ENCODE assay signal across 8 cellular contexts in genomic region chr5:127030259-127031146, GRCh38. TPM values are rescaled to one million over a fixed set of nuclear protein-coding genes. Genes with fewer than 3 reads are reported as not detected.
DNase-seq lines count a peak whose midpoint lies in the region; ATAC-seq and TF ChIP-seq lines count a peak whose summit lies in the region.

Gene MARCHF3 (minus strand): TSS chr5:127030558. CDS start chr5:126918171, 112,387 bp downstream.

- H3K9ac ChIP-seq in SU-DHL-6 (ENCODE audit: low read length) (peak within 1 kb of the TSS; percentile 69), adipocyte (ENCODE audit: low read length) (peak within 1 kb of the TSS; percentile 87), parathyroid adenoma (no peak within 1 kb of the TSS)

- TF ChIP-seq CTCF in GM12874 (IDR thresholded peaks at IDR 0.05; ENCODE audit: insufficient read depth, low read depth, low read length) (peak; percentile 21; the same call in 1 of the 2 replicates), SU-DHL-6 (IDR thresholded peaks at IDR 0.05; ENCODE audit: insufficient read depth, low read length, poor library complexity, severe bottlenecking) (peak; percentile 11), cardiac muscle cell (IDR thresholded peaks at IDR 0.05; ENCODE audit: low read depth, low read length) (peak; percentile 29), parathyroid adenoma (IDR thresholded peaks at IDR 0.05) (peak; percentile 23), tibial artery (IDR thresholded peaks at IDR 0.05) (peak; percentile 12 to 28)

- H3K27ac ChIP-seq in SU-DHL-6 (ENCODE audit: low read depth, low read length) (peak within 1 kb of the TSS; percentile 54), cardiac muscle cell (peak within 1 kb of the TSS; percentile 70), parathyroid adenoma (peak within 1 kb of the TSS; percentile 63), tibial artery (peak within 1 kb of the TSS; percentile 87 to 90)

- DNase-seq in NCI-H1105 treated with DMSO at 0.1 percent for 48 hours (lab: John Stamatoyannopoulos, UW) (peak; percentile 76), adipocyte (ENCODE audit: low read depth) (peak; percentile 98), cardiac muscle cell (ENCODE audit: low read depth in 1 of 2, low spot score in 1 of 2) (peak; percentile 97 to 98), tibial artery (peak; percentile 93 to 98)

- H3K9me2 ChIP-seq in SU-DHL-6 (replicated peaks; ENCODE audit: insufficient read depth, low read length), result no peaks in the 10 kb centered on the region

- peak within 1 kb of the TSS; percentile 68 for H3K4me3 ChIP-seq in SU-DHL-6 (ENCODE audit: insufficient read depth, low read length, poor library complexity, severe bottlenecking)
- peak within 1 kb of the TSS; percentile 91 for H3K4me3 ChIP-seq in adipocyte (ENCODE audit: low read length)
- peak within 1 kb of the TSS; percentile 65 for H3K4me3 ChIP-seq in cardiac muscle cell
- peak within 1 kb of the TSS; percentile 64 for H3K4me3 ChIP-seq in parathyroid adenoma (ENCODE audit: low read depth, low read length)
- H3K4me3 ChIP-seq in tibial artery, result peak within 1 kb of the TSS; percentile 71 to 83

- H3K36me3 ChIP-seq in SU-DHL-6 (ENCODE audit: low read length) (no peaks in the 10 kb centered on the region), adipocyte (ENCODE audit: control insufficient read depth, insufficient read depth, low read length, severe bottlenecking) (no peaks in the 10 kb centered on the region), cardiac muscle cell (no peaks in the 10 kb centered on the region), parathyroid adenoma (ENCODE audit: control insufficient read depth, insufficient read depth, low read length) (no peaks in the 10 kb centered on the region), tibial artery (no peaks in the 10 kb centered on the region)

- no peaks in the 10 kb centered on the region for H3K27me3 ChIP-seq in SU-DHL-6 (ENCODE audit: low read length)
- peaks cover 7% of the 10 kb centered on the region for H3K27me3 ChIP-seq in adipocyte (replicated peaks; ENCODE audit: control insufficient read depth, insufficient read depth, low read length)
- H3K27me3 ChIP-seq in cardiac muscle cell, result peaks cover 18% of the 10 kb centered on the region
- H3K27me3 ChIP-seq in parathyroid adenoma (ENCODE audit: control insufficient read depth, insufficient read depth, low read length), result no peaks in the 10 kb centered on the region
- H3K27me3 ChIP-seq in tibial artery, result no peaks in the 10 kb centered on the region

- peak; percentile 94 for ATAC-seq in HG02678 (IDR thresholded peaks at IDR 0.05; ENCODE audit: unreplicated experiment)

- H3K9me3 ChIP-seq in SU-DHL-6 (ENCODE audit: insufficient read depth, low read length), result no peaks in the 10 kb centered on the region
- H3K9me3 ChIP-seq in adipocyte (ENCODE audit: control insufficient read depth, low read length), result no peaks in the 10 kb centered on the region
- H3K9me3 ChIP-seq in cardiac muscle cell (ENCODE audit: low read depth), result no peaks in the 10 kb centered on the region
- no peaks in the 10 kb centered on the region for H3K9me3 ChIP-seq in parathyroid adenoma (ENCODE audit: control insufficient read depth, low read length)
- H3K9me3 ChIP-seq in tibial artery, result no peaks in the 10 kb centered on the region

- peak within 1 kb of the TSS; percentile 74 for H3K4me2 ChIP-seq in SU-DHL-6 (ENCODE audit: low read depth, low read length, poor library complexity, severe bottlenecking)
- H3K4me2 ChIP-seq in parathyroid adenoma (ENCODE audit: low read length), result peak within 1 kb of the TSS; percentile 88

- no peaks in the 10 kb centered on the region for H3K79me2 ChIP-seq in SU-DHL-6 (ENCODE audit: insufficient read depth, low read length)
- no peaks in the 10 kb centered on the region for H3K79me2 ChIP-seq in parathyroid adenoma

- intact Hi-C loops in tibial artery (cut with DNase I; ENCODE audit: low total_unique reads), result loop anchor here (10.0 kb wide), 1 partner anchor 256 kb away; the partner anchor contains the start of gene LMNB1

- no peaks in the 10 kb centered on the region for H3F3A ChIP-seq in SU-DHL-6 (ENCODE audit: insufficient read depth)

- H2AFZ ChIP-seq in SU-DHL-6 (ENCODE audit: low read depth, low read length, severe bottlenecking) (peak within 1 kb of the TSS; percentile 93), parathyroid adenoma (peak within 1 kb of the TSS; percentile 86)

- H4K20me1 ChIP-seq in SU-DHL-6 (ENCODE audit: low read depth, low read length), result no peaks in the 10 kb centered on the region

- peaks cover 22% of the 10 kb centered on the region for H3K4me1 ChIP-seq in adipocyte (ENCODE audit: control insufficient read depth, insufficient read depth, low read length)
- H3K4me1 ChIP-seq in cardiac muscle cell (ENCODE audit: low read depth), result peaks cover 5% of the 10 kb centered on the region
- no peaks in the 10 kb centered on the region for H3K4me1 ChIP-seq in parathyroid adenoma
- peaks cover 0 to 14% (median 4%) of the 10 kb centered on the region in 4 donors for H3K4me1 ChIP-seq in tibial artery

RNA-seq across cellular contexts. Expression of gene MARCHF3, which starts in this region (rescaled TPM):
- total RNA-seq in cardiac muscle cell, result 5.2 and 11.4 TPM in 2 replicates
- polyA plus RNA-seq in cardiac muscle cell, result 27.0 and 32.3 TPM in 2 replicates

Comparison
In these comparisons a context has a peak if more than half of its experiments do, and no peak if none do; other contexts are left out.
1. Peak in every context shown above with its lines: DNase-seq, ATAC-seq, H3K4me3 ChIP-seq and H3K27ac ChIP-seq.